29 cellular contexts compared by ENCODE assay signal in genomic region chr11:12253843-12254281, GRCh38.
DNase-seq lines count a peak whose midpoint lies in the region; FAIRE-seq and TF ChIP-seq lines count a peak whose summit lies in the region.
"Had no signal": no experiment of that assay in that cellular context is flagged by ENCODE, and none has a peak within 500 bp of the region (broad histone marks: within the 10 kb centered on the region; RNA-seq: fewer than 3 reads in every experiment).

No MANE protein-coding gene starts in this region.

- H3K27me3 ChIP-seq in AG04450 (ENCODE audit: control insufficient read depth, insufficient read depth, low read length) (no peaks in the 10 kb centered on the region), colonic mucosa (no peaks in the 10 kb centered on the region), esophagus muscularis mucosa (no peaks in the 10 kb centered on the region)
- H3K27me3 ChIP-seq: BLaER1, left lung had no signal

- no peaks in the 10 kb centered on the region for H3K36me3 ChIP-seq in colonic mucosa
- H3K36me3 ChIP-seq in esophagus muscularis mucosa: peaks cover 18 to 71% (median 59%) of the 10 kb centered on the region in 4 donors
- H3K36me3 ChIP-seq: BLaER1 had no signal

- H3K4me3 ChIP-seq in AG04450 (ENCODE audit: low read depth, low read length): no peak overlapping the region
- H3K4me3 ChIP-seq in colonic mucosa: no peak overlapping the region
- no peak overlapping the region for H3K4me3 ChIP-seq in esophagus muscularis mucosa
- H3K4me3 ChIP-seq: BLaER1, left lung, smooth muscle cell had no signal

- no peak for DNase-seq in AG04450 (ENCODE audit: low read depth, low spot score)
- peak; percentile 51 for DNase-seq in HuH-7 (ENCODE audit: low spot score)
- peak; percentile 70 for DNase-seq in colonic mucosa
- DNase-seq in mucosa of gallbladder (ENCODE audit: low spot score): peak; percentile 74
- DNase-seq in dermis blood vessel endothelial cell: no peak
- DNase-seq in GM12892 (ENCODE audit: insufficient read length): no peak
- no peak for DNase-seq in esophagus muscularis mucosa (ENCODE audit: extremely low spot score)
- no peak for DNase-seq in activated CD8-positive, alpha-beta memory T cell treated with anti-CD3 and anti-CD28 coated beads for 24 hours
- DNase-seq: ACHN; activated CD4-positive, alpha-beta memory T cell treated with anti-CD3 and anti-CD28 coated beads, Interleukin-2, amount 10 ng/mL, durations not matched to agents 7 days and 5 days; activated effector memory CD4-positive, alpha-beta T cell treated with anti-CD3 and anti-CD28 coated beads, Interleukin-2, amount 50 U/mL, for 16 hours; activated naive CD8-positive, alpha-beta T cell treated with anti-CD3 and anti-CD28 coated beads for 36 hours; aorta; Calu3; left lung; natural killer cell; NCI-H187; NCI-H774; occipital lobe; RPMI8226; stimulated activated CD4-positive, alpha-beta T cell treated with anti-CD3 and anti-CD28 coated beads, Interleukin-1b, Interleukin-23, amount 100 ng/mL, for 48 hours; stimulated activated CD8-positive, alpha-beta memory T cell treated with anti-CD3 and anti-CD28 coated beads, Interleukin-4, amount 100 ng/mL, for 48 hours; stimulated activated naive CD8-positive, alpha-beta T cell treated with anti-CD3 and anti-CD28 coated beads, Interleukin-15, amount 100 ng/mL, for 72 hours; trophoblast cell had no signal

- CTCF ChIA-PET in AG04450 (lab: Charles Lee): interaction anchor here (1.5 kb wide), 1 partner anchor 28 kb away, joined by 3 read pairs; no protein-coding TSS in a partner anchor

- TF ChIP-seq POLR2A in GM12892 (IDR thresholded peaks at IDR 0.05; ENCODE audit: low read depth, low read length) (no peak), esophagus muscularis mucosa (IDR thresholded peaks at IDR 0.05; ENCODE audit: low read depth) (no peak)

- peaks cover 16% of the 10 kb centered on the region for H3K4me1 ChIP-seq in colonic mucosa
- peaks cover under 1 to 20% (median 14%) of the 10 kb centered on the region in 4 donors for H3K4me1 ChIP-seq in esophagus muscularis mucosa

- POLR2A ChIA-PET in AG04450 (lab: Yijun Ruan, JAX): no interaction called here

- H3K9ac ChIP-seq in colonic mucosa (ENCODE audit: low read depth in 2 of 2, low read length in 2 of 2): peak overlapping the region; percentile 3 to 5
- H3K9ac ChIP-seq: BLaER1 had no signal

- H3K9me3 ChIP-seq in AG04450 (ENCODE audit: control insufficient read depth, insufficient read depth, low read length): no peaks in the 10 kb centered on the region
- H3K9me3 ChIP-seq in colonic mucosa: no peaks in the 10 kb centered on the region
- H3K9me3 ChIP-seq in esophagus muscularis mucosa: no peaks in the 10 kb centered on the region
- H3K9me3 ChIP-seq: BLaER1, left lung had no signal

- TF ChIP-seq EP300 in esophagus muscularis mucosa (IDR thresholded peaks at IDR 0.05): no peak

- peak overlapping the region; percentile 21 for H3K27ac ChIP-seq in AG04450 (ENCODE audit: low read depth, low read length)
- peak overlapping the region; percentile 0 for H3K27ac ChIP-seq in colonic mucosa
- H3K27ac ChIP-seq in esophagus muscularis mucosa (replicated peaks in 1 of 4): peak overlapping the region in 1 of 4 donors; percentile 43
- H3K27ac ChIP-seq: BLaER1, left lung had no signal

- no peak for FAIRE-seq in GM12892 (lab: Jason Lieb, UNC)
- FAIRE-seq: endometrium, frontal cortex, TTC549 had no signal

- intact Hi-C loops in colonic mucosa (cut with DNase I): no loop called here
- intact Hi-C loops in esophagus muscularis mucosa (cut with DNase I): no loop called here

- TF ChIP-seq CTCF in AG04450 (IDR thresholded peaks at IDR 0.05; ENCODE audit: low read depth, low read length) (no peak), colonic mucosa (IDR thresholded peaks at IDR 0.05) (no peak), esophagus muscularis mucosa (IDR thresholded peaks at IDR 0.05) (no peak)

- WGBS in esophagus muscularis mucosa: 94% methylated on average over 6 of the region's 7 CpGs

Comparison
In these comparisons a context has a peak if more than half of its experiments do, and no peak if none do; other contexts are left out.
1. DNase-seq: peak in HuH-7 (single experiment), colonic mucosa (single experiment) and mucosa of gallbladder (single experiment); none in AG04450 (single experiment), dermis blood vessel endothelial cell (single experiment), GM12892 (single experiment), esophagus muscularis mucosa (single experiment) and activated CD8-positive, alpha-beta memory T cell treated with anti-CD3 and anti-CD28 coated beads for 24 hours (single experiment).